8 cellular contexts compared by ENCODE assay signal in genomic region chr19:12792853-12793289, GRCh38. TPM values are rescaled to one million over a fixed set of nuclear protein-coding genes. Genes with fewer than 3 reads are reported as not detected.
DNase-seq lines count a peak whose midpoint lies in the region; ATAC-seq, FAIRE-seq and TF ChIP-seq lines count a peak whose summit lies in the region.

No MANE protein-coding gene starts in this region.

- H3K4me1 Mint-ChIP-seq in CD4-positive, alpha-beta T cell (ENCODE audit: low read depth), result peaks cover 56% of the 10 kb centered on the region
- peaks cover 51% of the 10 kb centered on the region for H3K4me1 Mint-ChIP-seq in neural crest cell

- peaks cover 13% of the 10 kb centered on the region for H3K27me3 Mint-ChIP-seq in CD4-positive, alpha-beta T cell
- H3K27me3 Mint-ChIP-seq in neural crest cell (ENCODE audit: low read depth), result peaks cover 18% of the 10 kb centered on the region

- ATAC-seq in CD4-positive, alpha-beta T cell (ENCODE audit: poor library complexity), result peak; percentile 1
- ATAC-seq in HG03039 (IDR thresholded peaks at IDR 0.05; ENCODE audit: unreplicated experiment), result no peak

- H3K79me2 ChIP-seq in OCI-LY1 (ENCODE audit: insufficient read depth, low read length), result no peaks in the 10 kb centered on the region

- peak in 3 of 10 experiments; percentile 18 to 66 (median 48) for DNase-seq in CD4-positive, alpha-beta T cell
- no peak for DNase-seq in dorsolateral prefrontal cortex
- DNase-seq in neural crest cell (ENCODE audit: low read depth, low spot score), result no peak
- DNase-seq in mesenteric fat pad (ENCODE audit: low spot score), result no peak
- DNase-seq in H54 (ENCODE audit: insufficient read length, low spot score), result no peak
- no peak for DNase-seq in NCI-H1417 treated with DMSO at 0.1 percent for 48 hours (lab: John Stamatoyannopoulos, UW)

- no peak for TF ChIP-seq CTCF in CD4-positive, alpha-beta T cell (IDR thresholded peaks at IDR 0.05)
- no peak for TF ChIP-seq CTCF in OCI-LY1 (IDR thresholded peaks at IDR 0.05; ENCODE audit: low read length)
- TF ChIP-seq CTCF in dorsolateral prefrontal cortex (IDR thresholded peaks at IDR 0.05 in 54 of 56, conservative IDR thresholded peaks at IDR 0.05 in 2 of 56; ENCODE audit: low read depth in 1 of 56, partially characterized antibody in 56 of 56), result no peak
- no peak for TF ChIP-seq CTCF in neural crest cell (conservative IDR thresholded peaks at IDR 0.05)

- peaks cover 47% of the 10 kb centered on the region for H3K36me3 Mint-ChIP-seq in CD4-positive, alpha-beta T cell (ENCODE audit: low read depth)
- H3K36me3 Mint-ChIP-seq in neural crest cell (ENCODE audit: low read depth), result no peaks in the 10 kb centered on the region

- H3K27me3 ChIP-seq in CD4-positive, alpha-beta T cell (ENCODE audit: control insufficient read depth, insufficient read depth, low read length), result no peaks in the 10 kb centered on the region
- no peaks in the 10 kb centered on the region for H3K27me3 ChIP-seq in OCI-LY1 (ENCODE audit: insufficient read depth, low read length)
- no peaks in the 10 kb centered on the region for H3K27me3 ChIP-seq in dorsolateral prefrontal cortex

- peak overlapping the region; percentile 77 for H3K4me2 ChIP-seq in OCI-LY1 (ENCODE audit: low read length)

- no peaks in the 10 kb centered on the region for H3K9me2 ChIP-seq in OCI-LY1 (ENCODE audit: low read depth, low read length)

- no peak for FAIRE-seq in H54 (lab: Jason Lieb, UNC)

- peak overlapping the region; percentile 77 for H3K9ac ChIP-seq in OCI-LY1 (ENCODE audit: low read length)

- no peak overlapping the region for H2AFZ ChIP-seq in OCI-LY1 (ENCODE audit: low read length)

- peak overlapping the region; percentile 97 for H3K4me3 Mint-ChIP-seq in CD4-positive, alpha-beta T cell
- peak overlapping the region; percentile 94 for H3K4me3 Mint-ChIP-seq in neural crest cell

- intact Hi-C loops in CD4-positive, alpha-beta T cell (cut with DNase I, micrococcal nuclease), result loop anchor here (1.0 to 5.0 kb wide), 2 partner anchors 11 to 126 kb away; partner anchors contain the start of genes MAN2B1 (in 1 of the 2) and WDR83 (in 1 of the 2)
- intact Hi-C loops in dorsolateral prefrontal cortex (cut with DNase I), result loop anchor here in 1 of 2 donors (5.0 kb wide), 1 partner anchor 71 kb away; the partner anchor contains the start of gene TNPO2

- no peaks in the 10 kb centered on the region; the same call in 1 of the 2 replicates for H3K36me3 ChIP-seq in OCI-LY1 (ENCODE audit: insufficient read depth, low read length)

- peaks cover 44% of the 10 kb centered on the region for H3K4me1 ChIP-seq in OCI-LY1 (ENCODE audit: insufficient read depth, low read length, severe bottlenecking)

- H3F3A ChIP-seq in OCI-LY1 (ENCODE audit: insufficient read depth, low read length), result no peaks in the 10 kb centered on the region

- H3K4me3 ChIP-seq in OCI-LY1 (ENCODE audit: low read depth, low read length, poor library complexity, severe bottlenecking) (peak overlapping the region; percentile 76), dorsolateral prefrontal cortex (peak overlapping the region; percentile 53 to 98 (median 89))

- no peaks in the 10 kb centered on the region for H3K9me3 Mint-ChIP-seq in CD4-positive, alpha-beta T cell
- H3K9me3 Mint-ChIP-seq in neural crest cell, result no peaks in the 10 kb centered on the region

- no peak for TF ChIP-seq POLR2A in H54 (IDR thresholded peaks at IDR 0.05; ENCODE audit: low read depth, low read length)

- no peaks in the 10 kb centered on the region for H3K9me3 ChIP-seq in CD4-positive, alpha-beta T cell (ENCODE audit: control insufficient read depth, low read length)
- H3K9me3 ChIP-seq in OCI-LY1 (ENCODE audit: low read length), result no peaks in the 10 kb centered on the region

- POLR2A ChIA-PET in CD4-positive, alpha-beta T cell (lab: Charles Lee), result interaction anchor here (0.5 to 8.3 kb wide), 22 partner anchors 9 to 1728 kb away, joined by 3 to 348 read pairs (median 8); partner anchors contain the start of genes GCDH, GET3, HOOK2 and MAN2B1

- peak overlapping the region; percentile 99 for H3K27ac Mint-ChIP-seq in CD4-positive, alpha-beta T cell
- peak overlapping the region; percentile 27 for H3K27ac Mint-ChIP-seq in neural crest cell (ENCODE audit: unreplicated experiment)

- CTCF ChIA-PET in CD4-positive, alpha-beta T cell (lab: Charles Lee), result interaction anchor here (1.1 to 9.4 kb wide), 3 partner anchors 10 to 33 kb away, joined by 5 to 178 read pairs (median 14); partner anchors contain the start of gene HOOK2

- no peaks in the 10 kb centered on the region for H4K20me1 ChIP-seq in OCI-LY1 (ENCODE audit: insufficient read depth, low read length)

- peak overlapping the region; percentile 99 for H3K27ac ChIP-seq in CD4-positive, alpha-beta T cell (ENCODE audit: low read depth, low read length)
- H3K27ac ChIP-seq in OCI-LY1 (ENCODE audit: low read depth, low read length, poor library complexity, severe bottlenecking) (peak overlapping the region; percentile 87), dorsolateral prefrontal cortex (peak overlapping the region; percentile 82 to 100 (median 98))

RNA-seq across cellular contexts. Expression of gene JUNB, which starts 1.6 kb away (rescaled TPM):
- total RNA-seq in CD4-positive, alpha-beta T cell, result 1,000 to 10,000 TPM; 2,467 to 2,518 TPM
- total RNA-seq in dorsolateral prefrontal cortex (100 to 1,000 TPM in 14 of 120 experiments, 10 to 100 TPM in 106; 14.0 to 268 (median 48.2) TPM), neural crest cell (9.3 and 9.6 TPM in 2 replicates), mesenteric fat pad (800 TPM)

RNA-seq across cellular contexts. Expression of gene PRDX2, which starts 8.7 kb away (rescaled TPM):
- 10 to 100 TPM; 59.7 to 65.9 TPM for total RNA-seq in CD4-positive, alpha-beta T cell
- total RNA-seq in dorsolateral prefrontal cortex (100 to 1,000 TPM; 234 to 491 (median 396) TPM), neural crest cell (651 and 672 TPM in 2 replicates), mesenteric fat pad (238 TPM)

RNA-seq across cellular contexts. Expression of gene THSD8, which starts 9.0 kb away (rescaled TPM):
- total RNA-seq in CD4-positive, alpha-beta T cell, result 1 to 10 TPM in 1 of 2 experiments, not detected in 1; 1.3 TPM
- total RNA-seq in dorsolateral prefrontal cortex (1 to 10 TPM in 86 of 120 experiments, under 1 TPM in 8, not detected in 26; 0.63 to 7.4 (median 2.4) TPM), neural crest cell (34.7 and 49.1 TPM in 2 replicates), mesenteric fat pad (2.1 TPM)

RNA-seq across cellular contexts. Expression of gene RNASEH2A, which starts 13.5 kb away (rescaled TPM):
- total RNA-seq in CD4-positive, alpha-beta T cell, result 1 to 10 TPM; 1.5 to 2.7 TPM
- 10 to 100 TPM in 10 of 120 experiments, 1 to 10 TPM in 110; 1.6 to 13.4 (median 6.0) TPM for total RNA-seq in dorsolateral prefrontal cortex
- total RNA-seq in neural crest cell, result 74.5 and 87.4 TPM in 2 replicates
- total RNA-seq in mesenteric fat pad, result 2.7 TPM

RNA-seq across cellular contexts. Expression of gene HOOK2, which starts 17.5 kb away (rescaled TPM):
- 10 to 100 TPM; 14.8 to 17.0 TPM for total RNA-seq in CD4-positive, alpha-beta T cell
- 10 to 100 TPM; 23.0 to 79.0 (median 41.2) TPM for total RNA-seq in dorsolateral prefrontal cortex
- 27.9 and 28.8 TPM in 2 replicates for total RNA-seq in neural crest cell
- total RNA-seq in mesenteric fat pad, result 57.7 TPM
